Comparison of ENCODE assay signal across 8 cellular contexts in the genomic region with DNA sequence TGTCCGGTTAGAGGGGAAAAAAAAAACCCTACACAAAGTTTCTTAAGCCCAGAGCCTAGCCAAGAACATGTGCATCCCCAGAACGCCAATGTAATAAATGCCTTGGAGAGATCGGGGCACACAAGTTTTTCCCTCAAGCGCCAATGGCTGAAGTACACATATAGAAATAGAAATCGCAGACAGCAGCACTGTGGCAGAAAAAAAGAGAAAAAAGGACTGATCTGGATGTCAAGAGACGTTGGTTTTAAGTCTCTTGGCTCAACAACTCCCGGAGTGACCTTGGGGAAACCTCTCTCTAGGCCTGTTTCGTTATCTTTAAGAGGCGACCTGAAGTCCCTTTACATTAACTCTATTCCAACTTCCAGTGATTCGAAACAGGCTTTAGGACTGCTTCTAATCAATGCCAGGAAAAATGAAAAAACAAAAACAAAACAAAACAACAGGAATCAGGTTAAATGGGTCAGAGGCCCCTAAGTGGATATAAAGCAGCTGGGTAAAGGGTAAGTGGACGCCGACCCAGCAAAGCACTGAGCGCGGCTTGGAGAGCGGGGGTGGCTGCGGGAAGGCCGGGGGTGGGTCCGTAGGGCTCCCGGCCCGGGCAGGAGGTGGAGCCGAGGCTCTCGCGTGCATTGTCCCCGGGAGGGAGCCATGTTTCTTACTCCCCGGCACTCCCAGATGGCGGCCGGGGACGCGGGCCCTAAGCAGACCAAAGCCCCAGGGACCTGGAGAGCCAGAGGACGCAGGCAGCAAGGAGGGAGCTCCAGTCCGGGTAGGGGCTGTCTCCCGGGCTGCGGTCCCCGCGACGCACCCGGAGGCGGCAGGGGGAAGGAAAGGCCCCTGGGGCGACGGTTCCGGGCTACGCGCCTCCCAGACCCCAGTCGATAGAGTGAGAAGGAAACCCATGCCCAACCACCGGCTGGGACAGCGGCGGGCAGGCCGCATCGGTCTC. TPM values are rescaled to one million over a fixed set of nuclear protein-coding genes. Genes with fewer than 3 reads are reported as not detected.
DNase-seq lines count a peak whose midpoint lies in the region; ATAC-seq and TF ChIP-seq lines count a peak whose summit lies in the region.

No MANE protein-coding gene starts in this region.

- H3K27ac ChIP-seq in ovary (peak overlapping the region; percentile 89 to 97), transverse colon (peak overlapping the region; percentile 97 to 99 (median 98))

- H3K36me3 Mint-ChIP-seq in activated naive CD8-positive, alpha-beta T cell: peaks cover 6% of the 10 kb centered on the region

- DNase-seq in CD1c-positive myeloid dendritic cell (ENCODE audit: extremely low spot score): peak; percentile 84
- peak; percentile 73 for DNase-seq in RPMI7951 (ENCODE audit: low read depth)
- DNase-seq in head of caudate nucleus: peak in 39 of 42 donors; percentile 21 to 78 (median 56)
- DNase-seq in ovary: peak; percentile 59 to 84 (median 63)
- peak; percentile 81 for DNase-seq in transverse colon

- H3K36me3 ChIP-seq in ovary (no peaks in the 10 kb centered on the region), transverse colon (no peaks in the 10 kb centered on the region)

- no peak for TF ChIP-seq EP300 in ovary (IDR thresholded peaks at IDR 0.05)
- TF ChIP-seq EP300 in transverse colon (IDR thresholded peaks at IDR 0.05; ENCODE audit: low read depth): no peak

- H3K9me3 ChIP-seq in ovary (no peaks in the 10 kb centered on the region), transverse colon (no peaks in the 10 kb centered on the region)

- H3K27me3 ChIP-seq in ovary (no peaks in the 10 kb centered on the region), transverse colon (no peaks in the 10 kb centered on the region)

- peaks cover 38% of the 10 kb centered on the region for H3K4me1 Mint-ChIP-seq in activated naive CD8-positive, alpha-beta T cell (ENCODE audit: low read depth)

- in situ Hi-C loops in transverse colon (cut with MboI; ENCODE audit: low pct_ligation_motif_present in 1 of 4, low pct_unique_long_range_greater_than_20kb in 1 of 4, low sequenced_read_pairs in 3 of 4): no loop called here

- H3K4me1 ChIP-seq in ovary (ENCODE audit: insufficient read depth) (peaks cover 10% of the 10 kb centered on the region), transverse colon (peaks cover 7 to 48% (median 31%) of the 10 kb centered on the region in 4 donors)

- intact Hi-C loops in head of caudate nucleus (cut with DNase I) (loop anchor here (2.0 kb wide), 1 partner anchor 23 kb away; no protein-coding TSS in a partner anchor), ovary (cut with DNase I) (no loop called here), transverse colon (cut with DNase I; ENCODE audit: low total_unique reads) (no loop called here)

- no peak for TF ChIP-seq POLR2A in ovary (IDR thresholded peaks at IDR 0.05)
- no peak for TF ChIP-seq POLR2A in transverse colon (IDR thresholded peaks at IDR 0.05)

- peak; percentile 52 for ATAC-seq in GM19025 (IDR thresholded peaks at IDR 0.05; ENCODE audit: low read depth, unreplicated experiment)
- peak; percentile 65 for ATAC-seq in HG03196 (IDR thresholded peaks at IDR 0.05; ENCODE audit: unreplicated experiment)

- WGBS in ovary, 3 donors: 0 to 1% (median 0%) methylated on average over 36 to 49 of the region's 49 CpGs
- WGBS in transverse colon (ENCODE audit: low coverage in 1 of 2), 2 donors: 0 to 2% methylated on average over 17 to 43 of the region's 49 CpGs

- H3K9me3 Mint-ChIP-seq in activated naive CD8-positive, alpha-beta T cell (ENCODE audit: low read depth): no peaks in the 10 kb centered on the region

- H3K4me3 Mint-ChIP-seq in activated naive CD8-positive, alpha-beta T cell: peak overlapping the region; percentile 95

- no peak for TF ChIP-seq CTCF in ovary (IDR thresholded peaks at IDR 0.05)
- no peak for TF ChIP-seq CTCF in transverse colon (IDR thresholded peaks at IDR 0.05)

- H3K27me3 Mint-ChIP-seq in activated naive CD8-positive, alpha-beta T cell: no peaks in the 10 kb centered on the region

- peak overlapping the region; percentile 93 for H3K27ac Mint-ChIP-seq in activated naive CD8-positive, alpha-beta T cell

- peak overlapping the region; percentile 96 for H3K4me3 ChIP-seq in ovary
- peak overlapping the region; percentile 72 to 97 (median 91) for H3K4me3 ChIP-seq in transverse colon

RNA-seq across cellular contexts. Expression of a gene that starts 0.8 kb away (rescaled TPM):
- total RNA-seq in RPMI7951 (2014; rRNA removed; shearing (Covaris generic)): 46.7 and 50.8 TPM in 2 replicates
- total RNA-seq in ovary (100 to 1,000 TPM in 2 of 7 donors, 10 to 100 TPM in 5; 58.7 to 109 (median 88.1) TPM), transverse colon (100 to 1,000 TPM in 2 of 4 donors, 10 to 100 TPM in 2; 68.1 to 119 (median 99.6) TPM)
- 100 to 1,000 TPM in 1 of 2 donors, 10 to 100 TPM in 1; 53.9 to 113 TPM for polyA plus RNA-seq in ovary

RNA-seq across cellular contexts. Expression of a gene that starts 24.1 kb away (rescaled TPM):
- 36.3 and 37.9 TPM in 2 replicates for total RNA-seq in RPMI7951 (2014; rRNA removed; shearing (Covaris generic))
- total RNA-seq in ovary (10 to 100 TPM; 32.3 to 53.8 (median 41.3) TPM), transverse colon (100 to 1,000 TPM in 1 of 4 donors, 10 to 100 TPM in 3; 57.1 to 103 (median 59.9) TPM)
- 10 to 100 TPM; 29.9 to 34.5 TPM for polyA plus RNA-seq in ovary

RNA-seq across cellular contexts. Expression of a gene that starts 50.3 kb away (rescaled TPM):
- 1.1 and 1.6 TPM in 2 replicates for total RNA-seq in RPMI7951 (2014; rRNA removed; shearing (Covaris generic))
- total RNA-seq in ovary (1 to 10 TPM in 3 of 7 donors, under 1 TPM in 4; 0.15 to 1.8 (median 0.79) TPM), transverse colon (1 to 10 TPM in 2 of 4 donors, under 1 TPM in 2; 0.20 to 7.1 (median 1.9) TPM)
- 1 to 10 TPM in 1 of 2 donors, under 1 TPM in 1; 0.54 to 7.0 TPM for polyA plus RNA-seq in ovary

Comparison
In these comparisons a context has a peak if more than half of its experiments do, and no peak if none do; other contexts are left out.
1. Peak in every context shown above with its lines: DNase-seq, ATAC-seq, H3K4me3 ChIP-seq and H3K27ac ChIP-seq.